ENCODE assay signal across 19 cellular contexts in the genomic region with DNA sequence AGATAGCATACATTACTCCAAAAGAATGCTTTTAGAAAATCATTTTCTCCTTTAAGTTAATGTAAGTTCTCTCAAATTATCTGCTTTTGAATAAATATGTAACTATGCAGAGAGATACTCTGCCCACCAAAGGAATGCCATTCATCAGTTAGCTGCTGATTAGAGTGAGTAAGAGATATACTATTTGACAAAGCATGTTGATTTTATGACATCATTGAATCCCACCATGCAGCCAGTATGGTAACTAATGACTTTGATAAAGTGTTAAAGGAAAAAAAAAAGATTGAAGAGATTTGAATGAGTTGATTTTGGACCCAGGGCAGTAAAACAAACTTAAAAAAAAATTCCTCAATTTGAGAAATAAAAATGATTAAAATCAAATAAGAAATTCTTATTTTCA.
DNase-seq lines count a peak whose midpoint lies in the region; ATAC-seq, FAIRE-seq and TF ChIP-seq lines count a peak whose summit lies in the region.
"Had no signal": no experiment of that assay in that cellular context is flagged by ENCODE, and none has a peak within 500 bp of the region (broad histone marks: within the 10 kb centered on the region; RNA-seq: fewer than 3 reads in every experiment).

No MANE protein-coding gene starts in this region.

- peak overlapping the region; percentile 24 for H3K4me2 ChIP-seq in endothelial cell of umbilical vein (ENCODE audit: insufficient read depth, low read length)
- H3K4me2 ChIP-seq: BLaER1 treated with 17β-estradiol and CSF1 and Interleukin-3, amounts not matched to agents 10 nM and 100 nM had no signal

- H3K27ac Mint-ChIP-seq in stimulated activated naive CD8-positive, alpha-beta T cell treated with anti-CD3 and anti-CD28 coated beads, Interleukin-15, amount 100 ng/mL, for 72 hours = no peak overlapping the region
- H3K27ac Mint-ChIP-seq: activated naive CD4-positive, alpha-beta T cell treated with anti-CD3 and anti-CD28 coated beads for 36 hours had no signal

- no peak overlapping the region for H3K9ac ChIP-seq in endothelial cell of umbilical vein (replicated peaks; ENCODE audit: extremely low read depth, insufficient read depth, low read length)
- H3K9ac ChIP-seq: BLaER1 treated with 17β-estradiol and CSF1 and Interleukin-3, amounts not matched to agents 10 nM and 100 nM had no signal

- H3K27ac ChIP-seq in endothelial cell of umbilical vein (ENCODE audit: insufficient read depth, low read depth, low read length) (peak overlapping the region; percentile 32), SJCRH30 (no peak overlapping the region), tibial artery (no peak overlapping the region)
- H3K27ac ChIP-seq: BLaER1 treated with 17β-estradiol and CSF1 and Interleukin-3, amounts not matched to agents 10 nM and 100 nM; right atrium auricular region had no signal

- no peak for TF ChIP-seq POLR2A in H54 (IDR thresholded peaks at IDR 0.05; ENCODE audit: low read depth, low read length)
- no peak for TF ChIP-seq POLR2A in endothelial cell of umbilical vein (IDR thresholded peaks at IDR 0.05; ENCODE audit: low read depth, low read length)

- H2AFZ ChIP-seq in endothelial cell of umbilical vein (ENCODE audit: low read depth, low read length) = no peak overlapping the region

- H3K36me3 ChIP-seq in endothelial cell of umbilical vein (ENCODE audit: control insufficient read depth in 2 of 2, extremely low read depth in 1 of 2, insufficient read depth in 2 of 2, low read length in 2 of 2) (no peaks in the 10 kb centered on the region), SJCRH30 (no peaks in the 10 kb centered on the region), tibial artery (no peaks in the 10 kb centered on the region)
- H3K36me3 ChIP-seq: BLaER1 treated with 17β-estradiol and CSF1 and Interleukin-3, amounts not matched to agents 10 nM and 100 nM; right atrium auricular region had no signal

- H3K4me3 Mint-ChIP-seq in stimulated activated naive CD8-positive, alpha-beta T cell treated with anti-CD3 and anti-CD28 coated beads, Interleukin-15, amount 100 ng/mL, for 72 hours = no peak overlapping the region
- H3K4me3 Mint-ChIP-seq: activated naive CD4-positive, alpha-beta T cell treated with anti-CD3 and anti-CD28 coated beads for 36 hours; neural crest cell had no signal

- CTCF ChIA-PET in endothelial cell of umbilical vein (lab: Charles Lee) = interaction anchor here (1.3 to 3.4 kb wide), 2 partner anchors 10 to 16 kb away, joined by 4 to 12 read pairs; no protein-coding TSS in a partner anchor

- FAIRE-seq in H54 (lab: Jason Lieb, UNC) (peak; percentile 89), endothelial cell of umbilical vein (lab: Jason Lieb, UNC) (peak; percentile 12)
- FAIRE-seq: H1 had no signal

- POLR2A ChIA-PET in endothelial cell of umbilical vein (lab: Charles Lee) = no interaction called here

- H3K4me3 ChIP-seq in endothelial cell of umbilical vein (replicated peaks in 1 of 3; ENCODE audit: insufficient read depth in 1 of 3, low read depth in 1 of 3, low read length in 3 of 3) = no peak overlapping the region
- H3K4me3 ChIP-seq in retinal pigment epithelial cell (ENCODE audit: low read length) = no peak overlapping the region
- H3K4me3 ChIP-seq in SJCRH30 = no peak overlapping the region
- no peak overlapping the region for H3K4me3 ChIP-seq in tibial artery
- H3K4me3 ChIP-seq: BLaER1 treated with 17β-estradiol and CSF1 and Interleukin-3, amounts not matched to agents 10 nM and 100 nM; right atrium auricular region had no signal

- no peaks in the 10 kb centered on the region for H3K4me1 Mint-ChIP-seq in stimulated activated naive CD8-positive, alpha-beta T cell treated with anti-CD3 and anti-CD28 coated beads, Interleukin-15, amount 100 ng/mL, for 72 hours

- H4K20me1 ChIP-seq in endothelial cell of umbilical vein (replicated peaks; ENCODE audit: control insufficient read depth, extremely low read depth, insufficient read depth, low read length) = no peaks in the 10 kb centered on the region
- H4K20me1 ChIP-seq: BLaER1 treated with 17β-estradiol and CSF1 and Interleukin-3, amounts not matched to agents 10 nM and 100 nM had no signal

- BruUV-seq in endothelial cell of umbilical vein (replicated peaks; lab: Mats Ljungman, UMichigan) = no TSS peak

- no peaks in the 10 kb centered on the region for H3K9me3 Mint-ChIP-seq in stimulated activated naive CD8-positive, alpha-beta T cell treated with anti-CD3 and anti-CD28 coated beads, Interleukin-15, amount 100 ng/mL, for 72 hours
- H3K9me3 Mint-ChIP-seq: neural crest cell had no signal

- no peaks in the 10 kb centered on the region for H3K27me3 Mint-ChIP-seq in stimulated activated naive CD8-positive, alpha-beta T cell treated with anti-CD3 and anti-CD28 coated beads, Interleukin-15, amount 100 ng/mL, for 72 hours

- H3K27me3 ChIP-seq in endothelial cell of umbilical vein (ENCODE audit: control insufficient read depth in 2 of 2, insufficient read depth in 2 of 2, low read length in 2 of 2) (no peaks in the 10 kb centered on the region), SJCRH30 (no peaks in the 10 kb centered on the region), tibial artery (no peaks in the 10 kb centered on the region)
- H3K27me3 ChIP-seq: BLaER1 treated with 17β-estradiol and CSF1 and Interleukin-3, amounts not matched to agents 10 nM and 100 nM; right atrium auricular region had no signal

- no peak for ATAC-seq in stimulated activated naive CD8-positive, alpha-beta T cell treated with anti-CD3 and anti-CD28 coated beads, Interleukin-15, amount 100 ng/mL, for 72 hours

- no peaks in the 10 kb centered on the region for H3K79me2 ChIP-seq in endothelial cell of umbilical vein (ENCODE audit: control insufficient read depth, insufficient read depth, low read length)

- dilution Hi-C loops in endothelial cell of umbilical vein (cut with MboI; ENCODE audit: extremely low pct_ligation_motif_present, low sequenced_read_pairs) = no loop called here

- intact Hi-C loops in endothelial cell of umbilical vein (cut with micrococcal nuclease) (loop anchor here (2.0 to 5.0 kb wide), 2 partner anchors 35 to 41 kb away; no protein-coding TSS in a partner anchor), tibial artery (cut with DNase I; ENCODE audit: low total_unique reads) (no loop called here)

- H3K4me1 ChIP-seq in endothelial cell of umbilical vein (ENCODE audit: control insufficient read depth, extremely low read depth, insufficient read depth, low read length) = peaks cover 2% of the 10 kb centered on the region
- H3K4me1 ChIP-seq in SJCRH30 = peaks cover 7% of the 10 kb centered on the region; the same call in 1 of the 2 replicates
- H3K4me1 ChIP-seq in tibial artery = no peaks in the 10 kb centered on the region
- H3K4me1 ChIP-seq: BLaER1 treated with 17β-estradiol and CSF1 and Interleukin-3, amounts not matched to agents 10 nM and 100 nM; right atrium auricular region had no signal

- DNase-seq in H54 (ENCODE audit: insufficient read length, low spot score) = no peak
- peak; percentile 21 for DNase-seq in RPMI7951 (ENCODE audit: low read depth)
- DNase-seq in endothelial cell of umbilical vein (ENCODE audit: low read depth, low spot score) = peak; percentile 67
- DNase-seq in retinal pigment epithelial cell (ENCODE audit: low read depth) = peak; percentile 63
- DNase-seq in SJCRH30 = no peak
- DNase-seq in stimulated activated naive CD8-positive, alpha-beta T cell treated with anti-CD3 and anti-CD28 coated beads, Interleukin-15, amount 100 ng/mL, for 72 hours = no peak
- DNase-seq in tibial artery = no peak
- no peak for DNase-seq in LoVo (ENCODE audit: low spot score)
- DNase-seq: activated CD8-positive, alpha-beta memory T cell treated with anti-CD3 and anti-CD28 coated beads, Interleukin-2, amount 50 U/mL, for 48 hours; activated naive CD4-positive, alpha-beta T cell treated with anti-CD3 and anti-CD28 coated beads for 36 hours; DMS79 treated with DMSO at 0.1 percent for 48 hours; MV-4-11; NCI-H82; Right ventricle myocardium superior; T-helper 9 cell had no signal

- TF ChIP-seq CTCF in endothelial cell of umbilical vein (IDR thresholded peaks at IDR 0.05; ENCODE audit: extremely low read depth in 1 of 2, insufficient read depth in 1 of 2, low read depth in 1 of 2, low read length in 2 of 2) (no peak), retinal pigment epithelial cell (conservative IDR thresholded peaks at IDR 0.05; ENCODE audit: low read depth, low read length) (no peak), tibial artery (IDR thresholded peaks at IDR 0.05) (no peak)

- H3K9me1 ChIP-seq in endothelial cell of umbilical vein (replicated peaks; ENCODE audit: control insufficient read depth, extremely low read depth, insufficient read depth, low read length) = no peaks in the 10 kb centered on the region

- H3K9me3 ChIP-seq in endothelial cell of umbilical vein (replicated peaks; ENCODE audit: control insufficient read depth, insufficient read depth, low read length) (no peaks in the 10 kb centered on the region), SJCRH30 (replicated peaks) (no peaks in the 10 kb centered on the region), tibial artery (no peaks in the 10 kb centered on the region)
- H3K9me3 ChIP-seq: BLaER1 treated with 17β-estradiol and CSF1 and Interleukin-3, amounts not matched to agents 10 nM and 100 nM; right atrium auricular region had no signal

TF ChIP-seq in endothelial cell of umbilical vein, 7 proteins besides CTCF, POLR2A, EP300 and RAD21:
- TF ChIP-seq GATA2 (IDR thresholded peaks at IDR 0.05; ENCODE audit: insufficient read depth, insufficient read length, low read depth, low read length) (peak; percentile 62), MYC (IDR thresholded peaks at IDR 0.05; ENCODE audit: low read depth, low read length) (no peak), FOS (IDR thresholded peaks at IDR 0.05; ENCODE audit: borderline replicate concordance, insufficient read depth, low read length) (peak; percentile 70), JUN (IDR thresholded peaks at IDR 0.05; ENCODE audit: borderline replicate concordance, insufficient read depth, insufficient read length, low read depth) (peak; percentile 55)
TF ChIP-seq in endothelial cell of umbilical vein: peak in this region for 3.

Comparison
In these comparisons a context has a peak if more than half of its experiments do, and no peak if none do; other contexts are left out.
1. DNase-seq: peak in RPMI7951 (single experiment), endothelial cell of umbilical vein (single experiment) and retinal pigment epithelial cell (single experiment); none in H54 (single experiment), SJCRH30 (0 of 2), stimulated activated naive CD8-positive, alpha-beta T cell treated with anti-CD3 and anti-CD28 coated beads, Interleukin-15, amount 100 ng/mL, for 72 hours (0 of 2), tibial artery (0 of 2) and LoVo (single experiment).